8 cellular contexts compared by ENCODE assay signal in genomic region chr13:80339578-80339840, GRCh38. TPM values are rescaled to one million over a fixed set of nuclear protein-coding genes. Genes with fewer than 3 reads are reported as not detected.
A peak's percentile ranks its signal among the peaks of the same experiment; 100 is the strongest.
DNase-seq lines count a peak whose midpoint lies in the region; ATAC-seq and TF ChIP-seq lines count a peak whose summit lies in the region.

No MANE protein-coding gene starts in this region.

- WGBS in body of pancreas, 2 donors: 0% methylated on average over 4 of the region's 4 CpGs
- 0 to 2% methylated on average over 4 of the region's 4 CpGs for WGBS in thyroid gland, 2 donors

- H3K4me1 ChIP-seq in body of pancreas (peaks cover 35% of the 10 kb centered on the region), left lung (peaks cover 7 to 44% of the 10 kb centered on the region in 2 donors), thyroid gland (peaks cover 3 to 21% of the 10 kb centered on the region in 2 donors)

- H3K36me3 ChIP-seq in body of pancreas (replicated peaks in 1 of 2; ENCODE audit: insufficient read depth in 1 of 2, low read depth in 2 of 2) (no peaks in the 10 kb centered on the region), left lung (peaks cover 0 to 9% of the 10 kb centered on the region in 2 donors), thyroid gland (peaks cover 4 to 9% of the 10 kb centered on the region in 2 donors)

- ATAC-seq in body of pancreas (no peak), left lung (no peak), HG02798 (IDR thresholded peaks at IDR 0.05; ENCODE audit: poor library complexity, unreplicated experiment) (no peak), GM21423 (IDR thresholded peaks at IDR 0.05; ENCODE audit: unreplicated experiment) (no peak)

- DNase-seq in NCI-H1417 (lab: John Stamatoyannopoulos, UW): peak in 2 of 3 experiments; percentile 46 to 65
- no peak for DNase-seq in NCI-H1417 treated with DMSO at 0.1 percent for 48 hours (lab: John Stamatoyannopoulos, UW)
- no peak for DNase-seq in body of pancreas
- DNase-seq in left lung: no peak
- no peak for DNase-seq in thyroid gland
- no peak for DNase-seq in NCI-H2107 treated with DMSO at 0.1 percent for 48 hours (lab: John Stamatoyannopoulos, UW; ENCODE audit: unreplicated experiment)

- H3K27ac ChIP-seq in body of pancreas: peak overlapping the region; percentile 94 to 99 (median 98)
- peak overlapping the region; percentile 90 to 97 for H3K27ac ChIP-seq in left lung
- peak overlapping the region; percentile 86 to 95 (median 91) for H3K27ac ChIP-seq in thyroid gland

- H3K4me3 ChIP-seq in body of pancreas: peak overlapping the region; percentile 75 to 82
- peak overlapping the region; percentile 74 to 90 for H3K4me3 ChIP-seq in left lung
- peak overlapping the region; percentile 24 to 58 (median 58) for H3K4me3 ChIP-seq in thyroid gland (replicated peaks in 1 of 3)

- H3K27me3 ChIP-seq in body of pancreas: no peaks in the 10 kb centered on the region
- no peaks in the 10 kb centered on the region for H3K27me3 ChIP-seq in left lung
- no peaks in the 10 kb centered on the region for H3K27me3 ChIP-seq in thyroid gland

- intact Hi-C loops in body of pancreas (cut with DNase I) (no loop called here), left lung (cut with DNase I) (no loop called here), thyroid gland (cut with DNase I) (no loop called here)

- H3K9me3 ChIP-seq in body of pancreas (no peaks in the 10 kb centered on the region), left lung (no peaks in the 10 kb centered on the region), thyroid gland (no peaks in the 10 kb centered on the region)

- no peak for TF ChIP-seq CTCF in body of pancreas (IDR thresholded peaks at IDR 0.05)
- no peak for TF ChIP-seq CTCF in left lung (IDR thresholded peaks at IDR 0.05)
- no peak for TF ChIP-seq CTCF in thyroid gland (IDR thresholded peaks at IDR 0.05)

- TF ChIP-seq POLR2A in body of pancreas (IDR thresholded peaks at IDR 0.05): no peak
- no peak for TF ChIP-seq POLR2A in thyroid gland (IDR thresholded peaks at IDR 0.05)

RNA-seq across cellular contexts. Expression of gene SPRY2, which starts 1.4 kb away (rescaled TPM):
- total RNA-seq in body of pancreas (10 to 100 TPM; 26.5 to 33.3 TPM), left lung (10 to 100 TPM; 30.9 to 40.0 TPM), thyroid gland (10 to 100 TPM; 17.9 to 37.0 (median 24.5) TPM)

Comparison
In these comparisons a context has a peak if more than half of its experiments do, and no peak if none do; other contexts are left out.
1. DNase-seq: peak in NCI-H1417 (2 of 3); none in NCI-H1417 treated with DMSO at 0.1 percent for 48 hours (single experiment), body of pancreas (0 of 4), left lung (0 of 2), thyroid gland (0 of 2) and NCI-H2107 treated with DMSO at 0.1 percent for 48 hours (single experiment).
2. Peak in every context shown above with its lines, with median percentiles within 50 percentile points of each other: H3K27ac ChIP-seq and H3K4me3 ChIP-seq.